ENCODE assay signal across 8 cellular contexts in genomic region chr22:26679003-26679629, GRCh38.
DNase-seq lines count a peak whose midpoint lies in the region; ATAC-seq and TF ChIP-seq lines count a peak whose summit lies in the region.

No MANE protein-coding gene starts in this region.

- POLR2A ChIA-PET in AG04449 (lab: Yijun Ruan, JAX), result no interaction called here

- ATAC-seq in GM21723 (IDR thresholded peaks at IDR 0.05; ENCODE audit: unreplicated experiment), result no peak

- no peak overlapping the region for H3K27ac ChIP-seq in caudate nucleus (ENCODE audit: low read depth, low read length)

- no peak for DNase-seq in AG04449 (ENCODE audit: low read depth, low spot score)
- DNase-seq in GM13977 (ENCODE audit: low spot score), result peak; percentile 74
- DNase-seq in NCI-H2196 (lab: John Stamatoyannopoulos, UW; ENCODE audit: unreplicated experiment), result peak; percentile 23
- DNase-seq in activated CD4-positive, CD25-positive, alpha-beta regulatory T cell (lab: John Stamatoyannopoulos, UW), result peak; percentile 28 to 58 (median 30)
- DNase-seq in caudate nucleus (lab: John Stamatoyannopoulos, UW), result peak in 53 of 61 donors; percentile 10 to 83 (median 42)
- DNase-seq in kidney glomerular epithelial cell (lab: John Stamatoyannopoulos, UW), result peak; percentile 68
- peak; percentile 70 for DNase-seq in stimulated activated CD4-positive, alpha-beta T cell treated with anti-CD3 and anti-CD28 coated beads, Interleukin-4, amount 100 ng/mL, for 1 hour

- CTCF ChIA-PET in AG04449 (lab: Yijun Ruan, JAX), result interaction anchor here (0.6 to 4.7 kb wide), 28 partner anchors 10 to 1204 kb away, joined by 3 to 24 read pairs (median 4); no protein-coding TSS in a partner anchor

- in situ Hi-C loops in GM13977 (cut with MboI; ENCODE audit: low pct_unique_long_range_greater_than_20kb, low sequenced_read_pairs, unreplicated experiment), result no loop called here

- no peak overlapping the region for H3K4me3 ChIP-seq in AG04449 (ENCODE audit: low read depth, low read length)

- TF ChIP-seq CTCF in AG04449 (IDR thresholded peaks at IDR 0.05; ENCODE audit: insufficient read depth, low read length, missing control alignments) (peak; percentile 87), GM13977 (IDR thresholded peaks at IDR 0.05; ENCODE audit: extremely low read depth, insufficient read depth, missing control alignments) (peak; percentile 87)
